In the genomic region with DNA sequence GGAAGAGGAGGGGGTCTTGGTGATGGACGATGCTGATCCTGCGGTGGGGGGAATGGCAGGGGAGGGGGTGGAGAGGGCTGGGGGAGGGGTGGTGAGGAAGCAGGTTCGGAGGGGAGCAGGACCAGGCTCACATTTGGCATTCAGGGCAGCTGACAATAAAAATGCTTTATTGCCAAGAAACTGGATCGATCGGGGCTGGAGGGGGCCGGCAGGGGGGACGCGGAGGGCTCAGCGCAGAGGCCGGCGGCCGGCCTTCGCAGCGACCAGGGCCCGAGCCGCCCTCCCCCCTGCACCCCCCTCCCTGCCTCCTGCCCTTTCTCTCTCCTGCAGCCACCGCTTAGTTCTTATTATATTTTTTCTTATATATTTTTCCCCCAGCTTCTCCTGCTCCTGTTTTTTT, we compare ENCODE assay signal across 1 cellular context.
TF ChIP-seq lines count a peak whose summit lies in the region.

No MANE protein-coding gene starts in this region.

TF ChIP-seq in GM23338, 12 proteins besides CTCF, POLR2A, EP300 and RAD21 (continued from another document):
- TF ChIP-seq, protein P1, sequence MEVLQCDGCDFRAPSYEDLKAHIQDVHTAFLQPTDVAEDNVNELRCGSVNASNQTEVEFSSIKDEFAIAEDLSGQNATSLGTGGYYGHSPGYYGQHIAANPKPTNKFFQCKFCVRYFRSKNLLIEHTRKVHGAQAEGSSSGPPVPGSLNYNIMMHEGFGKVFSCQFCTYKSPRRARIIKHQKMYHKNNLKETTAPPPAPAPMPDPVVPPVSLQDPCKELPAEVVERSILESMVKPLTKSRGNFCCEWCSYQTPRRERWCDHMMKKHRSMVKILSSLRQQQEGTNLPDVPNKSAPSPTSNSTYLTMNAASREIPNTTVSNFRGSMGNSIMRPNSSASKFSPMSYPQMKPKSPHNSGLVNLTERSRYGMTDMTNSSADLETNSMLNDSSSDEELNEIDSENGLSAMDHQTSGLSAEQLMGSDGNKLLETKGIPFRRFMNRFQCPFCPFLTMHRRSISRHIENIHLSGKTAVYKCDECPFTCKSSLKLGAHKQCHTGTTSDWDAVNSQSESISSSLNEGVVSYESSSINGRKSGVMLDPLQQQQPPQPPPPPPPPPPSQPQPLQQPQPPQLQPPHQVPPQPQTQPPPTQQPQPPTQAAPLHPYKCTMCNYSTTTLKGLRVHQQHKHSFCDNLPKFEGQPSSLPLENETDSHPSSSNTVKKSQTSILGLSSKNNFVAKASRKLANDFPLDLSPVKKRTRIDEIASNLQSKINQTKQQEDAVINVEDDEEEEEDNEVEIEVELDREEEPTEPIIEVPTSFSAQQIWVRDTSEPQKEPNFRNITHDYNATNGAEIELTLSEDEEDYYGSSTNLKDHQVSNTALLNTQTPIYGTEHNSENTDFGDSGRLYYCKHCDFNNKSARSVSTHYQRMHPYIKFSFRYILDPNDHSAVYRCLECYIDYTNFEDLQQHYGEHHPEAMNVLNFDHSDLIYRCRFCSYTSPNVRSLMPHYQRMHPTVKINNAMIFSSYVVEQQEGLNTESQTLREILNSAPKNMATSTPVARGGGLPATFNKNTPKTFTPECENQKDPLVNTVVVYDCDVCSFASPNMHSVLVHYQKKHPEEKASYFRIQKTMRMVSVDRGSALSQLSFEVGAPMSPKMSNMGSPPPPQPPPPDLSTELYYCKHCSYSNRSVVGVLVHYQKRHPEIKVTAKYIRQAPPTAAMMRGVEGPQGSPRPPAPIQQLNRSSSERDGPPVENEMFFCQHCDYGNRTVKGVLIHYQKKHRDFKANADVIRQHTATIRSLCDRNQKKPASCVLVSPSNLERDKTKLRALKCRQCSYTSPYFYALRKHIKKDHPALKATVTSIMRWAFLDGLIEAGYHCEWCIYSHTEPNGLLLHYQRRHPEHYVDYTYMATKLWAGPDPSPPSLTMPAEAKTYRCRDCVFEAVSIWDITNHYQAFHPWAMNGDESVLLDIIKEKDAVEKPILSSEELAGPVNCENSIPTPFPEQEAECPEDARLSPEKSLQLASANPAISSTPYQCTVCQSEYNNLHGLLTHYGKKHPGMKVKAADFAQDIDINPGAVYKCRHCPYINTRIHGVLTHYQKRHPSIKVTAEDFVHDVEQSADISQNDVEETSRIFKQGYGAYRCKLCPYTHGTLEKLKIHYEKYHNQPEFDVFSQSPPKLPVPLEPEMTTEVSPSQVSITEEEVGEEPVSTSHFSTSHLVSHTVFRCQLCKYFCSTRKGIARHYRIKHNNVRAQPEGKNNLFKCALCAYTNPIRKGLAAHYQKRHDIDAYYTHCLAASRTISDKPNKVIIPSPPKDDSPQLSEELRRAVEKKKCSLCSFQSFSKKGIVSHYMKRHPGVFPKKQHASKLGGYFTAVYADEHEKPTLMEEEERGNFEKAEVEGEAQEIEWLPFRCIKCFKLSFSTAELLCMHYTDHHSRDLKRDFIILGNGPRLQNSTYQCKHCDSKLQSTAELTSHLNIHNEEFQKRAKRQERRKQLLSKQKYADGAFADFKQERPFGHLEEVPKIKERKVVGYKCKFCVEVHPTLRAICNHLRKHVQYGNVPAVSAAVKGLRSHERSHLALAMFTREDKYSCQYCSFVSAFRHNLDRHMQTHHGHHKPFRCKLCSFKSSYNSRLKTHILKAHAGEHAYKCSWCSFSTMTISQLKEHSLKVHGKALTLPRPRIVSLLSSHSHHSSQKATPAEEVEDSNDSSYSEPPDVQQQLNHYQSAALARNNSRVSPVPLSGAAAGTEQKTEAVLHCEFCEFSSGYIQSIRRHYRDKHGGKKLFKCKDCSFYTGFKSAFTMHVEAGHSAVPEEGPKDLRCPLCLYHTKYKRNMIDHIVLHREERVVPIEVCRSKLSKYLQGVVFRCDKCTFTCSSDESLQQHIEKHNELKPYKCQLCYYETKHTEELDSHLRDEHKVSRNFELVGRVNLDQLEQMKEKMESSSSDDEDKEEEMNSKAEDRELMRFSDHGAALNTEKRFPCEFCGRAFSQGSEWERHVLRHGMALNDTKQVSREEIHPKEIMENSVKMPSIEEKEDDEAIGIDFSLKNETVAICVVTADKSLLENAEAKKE (CRISPR knock-in tag; IDR thresholded peaks at IDR 0.05) = no peak
- no peak for TF ChIP-seq ZNF114 (CRISPR knock-in tag; IDR thresholded peaks at IDR 0.05)
- TF ChIP-seq EZH2 (IDR thresholded peaks at IDR 0.05; ENCODE audit: low read depth, unreplicated experiment) = no peak
- TF ChIP-seq ETS1 (IDR thresholded peaks at IDR 0.05) = no peak
- no peak for TF ChIP-seq ZNF331 (CRISPR knock-in tag; IDR thresholded peaks at IDR 0.05; ENCODE audit: low read depth)
- TF ChIP-seq, protein P2, sequence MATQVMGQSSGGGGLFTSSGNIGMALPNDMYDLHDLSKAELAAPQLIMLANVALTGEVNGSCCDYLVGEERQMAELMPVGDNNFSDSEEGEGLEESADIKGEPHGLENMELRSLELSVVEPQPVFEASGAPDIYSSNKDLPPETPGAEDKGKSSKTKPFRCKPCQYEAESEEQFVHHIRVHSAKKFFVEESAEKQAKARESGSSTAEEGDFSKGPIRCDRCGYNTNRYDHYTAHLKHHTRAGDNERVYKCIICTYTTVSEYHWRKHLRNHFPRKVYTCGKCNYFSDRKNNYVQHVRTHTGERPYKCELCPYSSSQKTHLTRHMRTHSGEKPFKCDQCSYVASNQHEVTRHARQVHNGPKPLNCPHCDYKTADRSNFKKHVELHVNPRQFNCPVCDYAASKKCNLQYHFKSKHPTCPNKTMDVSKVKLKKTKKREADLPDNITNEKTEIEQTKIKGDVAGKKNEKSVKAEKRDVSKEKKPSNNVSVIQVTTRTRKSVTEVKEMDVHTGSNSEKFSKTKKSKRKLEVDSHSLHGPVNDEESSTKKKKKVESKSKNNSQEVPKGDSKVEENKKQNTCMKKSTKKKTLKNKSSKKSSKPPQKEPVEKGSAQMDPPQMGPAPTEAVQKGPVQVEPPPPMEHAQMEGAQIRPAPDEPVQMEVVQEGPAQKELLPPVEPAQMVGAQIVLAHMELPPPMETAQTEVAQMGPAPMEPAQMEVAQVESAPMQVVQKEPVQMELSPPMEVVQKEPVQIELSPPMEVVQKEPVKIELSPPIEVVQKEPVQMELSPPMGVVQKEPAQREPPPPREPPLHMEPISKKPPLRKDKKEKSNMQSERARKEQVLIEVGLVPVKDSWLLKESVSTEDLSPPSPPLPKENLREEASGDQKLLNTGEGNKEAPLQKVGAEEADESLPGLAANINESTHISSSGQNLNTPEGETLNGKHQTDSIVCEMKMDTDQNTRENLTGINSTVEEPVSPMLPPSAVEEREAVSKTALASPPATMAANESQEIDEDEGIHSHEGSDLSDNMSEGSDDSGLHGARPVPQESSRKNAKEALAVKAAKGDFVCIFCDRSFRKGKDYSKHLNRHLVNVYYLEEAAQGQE (IDR thresholded peaks at IDR 0.05; ENCODE audit: unreplicated experiment) = no peak
- no peak for TF ChIP-seq JUNB (IDR thresholded peaks at IDR 0.05; ENCODE audit: unreplicated experiment)
- TF ChIP-seq POLR2AphosphoS5 (IDR thresholded peaks at IDR 0.05; ENCODE audit: low read depth) = no peak
- no peak for TF ChIP-seq NANOG (IDR thresholded peaks at IDR 0.05; ENCODE audit: borderline replicate concordance)
- TF ChIP-seq EZH2phosphoT487 (IDR thresholded peaks at IDR 0.05; ENCODE audit: unreplicated experiment) = no peak
- no peak for TF ChIP-seq STAT1 (IDR thresholded peaks at IDR 0.05; ENCODE audit: unreplicated experiment)
